In the genomic region with DNA sequence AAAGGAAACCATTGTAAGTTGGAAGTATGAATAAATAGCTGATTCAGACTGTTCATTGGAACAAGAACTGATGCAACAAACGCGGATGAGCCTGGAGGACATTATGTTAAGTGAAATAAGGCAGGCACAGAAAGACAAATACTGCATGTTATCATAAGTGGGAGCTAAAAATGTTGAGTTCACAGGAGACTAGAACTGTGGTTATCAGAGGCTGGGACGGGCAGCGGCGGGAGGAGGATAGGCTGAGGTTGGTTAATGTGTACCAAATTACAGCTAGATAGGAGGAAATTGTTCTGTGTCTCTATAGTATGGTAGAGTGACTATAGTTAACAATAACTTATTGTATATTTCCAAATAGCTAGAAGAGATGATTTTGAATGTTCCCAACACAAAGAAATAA, we compare ENCODE assay signal across 25 cellular contexts.
"Had no signal": no experiment of that assay in that cellular context is flagged by ENCODE, and none has a peak within 500 bp of the region (broad histone marks: within the 10 kb centered on the region; RNA-seq: fewer than 3 reads in every experiment).

No MANE protein-coding gene starts in this region.

- DNase-seq: nephron progenitor cell; nucleus accumbens; pancreas; retina; right cardiac atrium; right lobe of liver; sigmoid colon; small intestine; stimulated activated CD4-positive, alpha-beta T cell treated with anti-CD3 and anti-CD28 coated beads, Interleukin-15, amount 100 ng/mL, for 24 hours; stimulated activated CD4-positive, alpha-beta T cell treated with anti-CD3 and anti-CD28 coated beads, Interleukin-2, amount 100 ng/mL, for 24 hours; stimulated activated CD4-positive, alpha-beta T cell treated with anti-CD3 and anti-CD28 coated beads, Interleukin-2, amount 100 ng/mL, for 48 hours; stimulated activated CD4-positive, alpha-beta T cell treated with anti-CD3 and anti-CD28 coated beads, Interleukin-4, amount 100 ng/mL, for 24 hours; stimulated activated naive B cell treated with anti-CD40 and anti-IgM and Interleukin-4, amounts not matched to agents 10 μg/mL and 1 μg/mL and 100 μg/mL, for 72 hours; stimulated activated naive CD4-positive, alpha-beta T cell treated with Interleukin-2 at 50 U/mL for 16 hours; stomach; thyroid gland; trophoblast cell; upper lobe of left lung had no signal

- ATAC-seq: natural killer cell treated with Interleukin-12 subunit alpha and Interleukin-12 subunit beta and Interleukin-15 and Interleukin-18, amount 100 ng/mL, for 72 hours; pancreas; stimulated activated effector memory CD8-positive, alpha-beta T cell treated with anti-CD3 and anti-CD28 coated beads, Interleukin-12 subunit alpha, Interleukin-12 subunit beta, amount 100 ng/mL, for 72 hours; stimulated activated naive B cell treated with anti-CD40 and anti-IgM and Interleukin-4, amounts not matched to agents 10 μg/mL and 1 μg/mL and 100 μg/mL, for 72 hours had no signal

- H3K9me3 ChIP-seq: neutrophil, pancreas, prostate gland, right lobe of liver, sigmoid colon, stomach, thoracic aorta, thyroid gland, tibial nerve, upper lobe of left lung, vagina had no signal

- H3K36me3 ChIP-seq: neutrophil, pancreas, prostate gland, right lobe of liver, thyroid gland had no signal

- H3K27me3 ChIP-seq: neutrophil, right lobe of liver, sigmoid colon, stomach, thyroid gland, tibial nerve, upper lobe of left lung, vagina had no signal

- H3K4me1 ChIP-seq: pancreas, prostate gland, right lobe of liver, sigmoid colon, stomach, thyroid gland, upper lobe of left lung, vagina had no signal

- H3K27ac ChIP-seq: neutrophil, pancreas, prostate gland, right lobe of liver, sigmoid colon, stomach, thoracic aorta, thyroid gland, upper lobe of left lung, vagina had no signal

- H3K4me3 ChIP-seq: pancreas, prostate gland, right lobe of liver, sigmoid colon, stomach, thoracic aorta, thyroid gland, tibial nerve, upper lobe of left lung, vagina had no signal
